In genomic region chr3:10371167-10371566, GRCh38 we compare ENCODE assay signal across 23 cellular contexts. TPM values are rescaled to one million over a fixed set of nuclear protein-coding genes. Genes with fewer than 3 reads are reported as not detected.
DNase-seq lines count a peak whose midpoint lies in the region; ATAC-seq and TF ChIP-seq lines count a peak whose summit lies in the region.
"Had no signal": no experiment of that assay in that cellular context is flagged by ENCODE, and none has a peak within 500 bp of the region (broad histone marks: within the 10 kb centered on the region; RNA-seq: fewer than 3 reads in every experiment).

No MANE protein-coding gene starts in this region.

- H3K27ac ChIP-seq in ACC112 (ENCODE audit: low read depth, low read length) = peak overlapping the region; percentile 38
- H3K27ac ChIP-seq: gastroesophageal sphincter, neural progenitor cell, spleen, vagina had no signal

- H3K27me3 Mint-ChIP-seq in brain = no peaks in the 10 kb centered on the region
- H3K27me3 Mint-ChIP-seq in naive thymus-derived CD8-positive, alpha-beta T cell = peaks cover 3 to 12% (median 9%) of the 10 kb centered on the region in 5 donors

- no peak overlapping the region for H2AFZ ChIP-seq in ACC112 (ENCODE audit: low read length, unreplicated experiment)
- H2AFZ ChIP-seq: neural progenitor cell had no signal

- peak; percentile 31 for DNase-seq in KBM-7
- peak; percentile 29 for DNase-seq in glomerular visceral epithelial cell (ENCODE audit: extremely low spot score)
- DNase-seq in NCI-H2081 treated with DMSO at 0.1 percent for 48 hours (lab: John Stamatoyannopoulos, UW) = no peak
- DNase-seq in naive thymus-derived CD8-positive, alpha-beta T cell = no peak
- DNase-seq in mucosa of descending colon = no peak
- DNase-seq: activated CD4-positive, CD25-positive, alpha-beta regulatory T cell; activated CD8-positive, alpha-beta memory T cell treated with anti-CD3 and anti-CD28 coated beads for 24 hours; activated T-cell treated with anti-CD3 and anti-CD28 coated beads, Interleukin-2, amount 50 U/mL, for 72 hours; CD8-positive, alpha-beta T cell; cortex of kidney; left colon; midbrain; NCI-H774; stimulated activated CD8-positive, alpha-beta memory T cell treated with anti-CD3 and anti-CD28 coated beads, Interleukin-4, amount 100 ng/mL, for 48 hours had no signal

- POLR2A ChIA-PET in naive thymus-derived CD8-positive, alpha-beta T cell (lab: Charles Lee) = no interaction called here

- H3K79me2 ChIP-seq in ACC112 (ENCODE audit: control insufficient read depth, insufficient read depth, low read length, unreplicated experiment) = no peaks in the 10 kb centered on the region

- H3K36me3 ChIP-seq in ACC112 (ENCODE audit: insufficient read depth, low read length) (no peaks in the 10 kb centered on the region), mucosa of descending colon (ENCODE audit: low read depth) (no peaks in the 10 kb centered on the region)
- H3K36me3 ChIP-seq: gastroesophageal sphincter, neural progenitor cell, spleen, vagina had no signal

- H3K4me1 ChIP-seq in ACC112 (ENCODE audit: control insufficient read depth, insufficient read depth, low read length, unreplicated experiment) (peaks cover 40% of the 10 kb centered on the region), mucosa of descending colon (ENCODE audit: low read depth) (no peaks in the 10 kb centered on the region)
- H3K4me1 ChIP-seq: spleen, vagina had no signal

- H3K4me1 Mint-ChIP-seq in brain = peaks cover 26% of the 10 kb centered on the region
- peaks cover 0 to 6% (median 4%) of the 10 kb centered on the region in 4 donors for H3K4me1 Mint-ChIP-seq in naive thymus-derived CD8-positive, alpha-beta T cell

- no peaks in the 10 kb centered on the region for H3K27me3 ChIP-seq in ACC112 (ENCODE audit: insufficient read depth, low read length)
- H3K27me3 ChIP-seq: neural progenitor cell, vagina had no signal

- H3K27ac Mint-ChIP-seq in brain = peak overlapping the region in 3 of 5 experiments; percentile 25 to 88 (median 28)
- no peak overlapping the region for H3K27ac Mint-ChIP-seq in naive thymus-derived CD8-positive, alpha-beta T cell
- H3K27ac Mint-ChIP-seq: activated naive CD4-positive, alpha-beta T cell treated with anti-CD3 and anti-CD28 coated beads, Interleukin-2, amount 50 U/mL, for 72 hours; activated T-cell treated with anti-CD3 and anti-CD28 coated beads, Interleukin-2, amount 50 U/mL, for 72 hours; CD8-positive, alpha-beta T cell; neural progenitor cell had no signal

- intact Hi-C loops in mucosa of descending colon (cut with DNase I, micrococcal nuclease) = no loop called here

- H3K9me3 ChIP-seq in mucosa of descending colon = no peaks in the 10 kb centered on the region
- H3K9me3 ChIP-seq: vagina had no signal

- no peak overlapping the region for H3K4me3 Mint-ChIP-seq in brain
- H3K4me3 Mint-ChIP-seq in naive thymus-derived CD8-positive, alpha-beta T cell = no peak overlapping the region
- H3K4me3 Mint-ChIP-seq: CD8-positive, alpha-beta T cell; neural progenitor cell had no signal

- ATAC-seq in naive thymus-derived CD8-positive, alpha-beta T cell = no peak
- ATAC-seq in mucosa of descending colon = no peak
- no peak for ATAC-seq in SK-N-SH treated with all-trans-retinoic acid at 6 μM for 48 hours
- ATAC-seq: activated naive CD4-positive, alpha-beta T cell treated with anti-CD3 and anti-CD28 coated beads, Interleukin-2, amount 50 U/mL, for 72 hours; activated T-cell treated with anti-CD3 and anti-CD28 coated beads, Interleukin-2, amount 50 U/mL, for 72 hours; CD8-positive, alpha-beta T cell; gastroesophageal sphincter; left colon; Panc1 had no signal

- TF ChIP-seq CTCF in brain (conservative IDR thresholded peaks at IDR 0.05) (no peak), mucosa of descending colon (IDR thresholded peaks at IDR 0.05) (no peak)

- in situ Hi-C loops in KBM-7 (cut with MboI; ENCODE audit: low pct_unique_long_range_greater_than_20kb, low sequenced_read_pairs) = no loop called here

- peaks cover 0 to 6% (median 0%) of the 10 kb centered on the region in 5 experiments for H3K9me3 Mint-ChIP-seq in brain
- peaks cover 0 to 6% (median 1%) of the 10 kb centered on the region in 9 donors for H3K9me3 Mint-ChIP-seq in naive thymus-derived CD8-positive, alpha-beta T cell
- H3K9me3 Mint-ChIP-seq: neural progenitor cell had no signal

- H3K4me3 ChIP-seq in ACC112 (ENCODE audit: low read depth, low read length) = no peak overlapping the region
- H3K4me3 ChIP-seq in mucosa of descending colon = no peak overlapping the region
- H3K4me3 ChIP-seq: gastroesophageal sphincter, neural progenitor cell, spleen, vagina had no signal

- peaks cover 23% of the 10 kb centered on the region for H3K36me3 Mint-ChIP-seq in brain
- peaks cover 0 to 6% (median 0%) of the 10 kb centered on the region in 3 donors for H3K36me3 Mint-ChIP-seq in naive thymus-derived CD8-positive, alpha-beta T cell
- H3K36me3 Mint-ChIP-seq: CD8-positive, alpha-beta T cell; neural progenitor cell had no signal

TF ChIP-seq in SK-N-SH treated with all-trans-retinoic acid at 6 μM for 48 hours, 23 proteins besides CTCF, POLR2A, EP300 and RAD21:
- no peak for TF ChIP-seq RARB (CRISPR knock-in tag; IDR thresholded peaks at IDR 0.05)
- TF ChIP-seq ZFP30 (CRISPR knock-in tag; IDR thresholded peaks at IDR 0.05) = no peak
- TF ChIP-seq ZNF70 (CRISPR knock-in tag; IDR thresholded peaks at IDR 0.05) = no peak
- TF ChIP-seq PPARA (CRISPR knock-in tag; IDR thresholded peaks at IDR 0.05; ENCODE audit: borderline replicate concordance) = no peak
- no peak for TF ChIP-seq ZNF8 (CRISPR knock-in tag; IDR thresholded peaks at IDR 0.05)

RNA-seq across cellular contexts. Expression of gene SEC13, which starts 50.3 kb away (rescaled TPM):
- polyA plus RNA-seq in brain (ENCODE audit: insufficient read depth, low read depth, low replicate concordance) = 107 TPM
- total RNA-seq in naive thymus-derived CD8-positive, alpha-beta T cell = 10 to 100 TPM; 59.6 to 70.8 TPM
- 100 to 1,000 TPM; 118 to 120 (median 118) TPM for polyA plus RNA-seq in naive thymus-derived CD8-positive, alpha-beta T cell
- total RNA-seq in mucosa of descending colon = 100 to 1,000 TPM in 1 of 3 donors, 10 to 100 TPM in 2; 88.1 to 127 (median 95.3) TPM

Comparison
In these comparisons a context has a peak if more than half of its experiments do, and no peak if none do; other contexts are left out.
1. DNase-seq: peak in KBM-7 (single experiment) and glomerular visceral epithelial cell (single experiment); none in NCI-H2081 treated with DMSO at 0.1 percent for 48 hours (single experiment), naive thymus-derived CD8-positive, alpha-beta T cell (0 of 10) and mucosa of descending colon (0 of 3).
2. H3K27ac Mint-ChIP-seq: peak in brain (3 of 5); none in naive thymus-derived CD8-positive, alpha-beta T cell (0 of 10).